In the genomic region with DNA sequence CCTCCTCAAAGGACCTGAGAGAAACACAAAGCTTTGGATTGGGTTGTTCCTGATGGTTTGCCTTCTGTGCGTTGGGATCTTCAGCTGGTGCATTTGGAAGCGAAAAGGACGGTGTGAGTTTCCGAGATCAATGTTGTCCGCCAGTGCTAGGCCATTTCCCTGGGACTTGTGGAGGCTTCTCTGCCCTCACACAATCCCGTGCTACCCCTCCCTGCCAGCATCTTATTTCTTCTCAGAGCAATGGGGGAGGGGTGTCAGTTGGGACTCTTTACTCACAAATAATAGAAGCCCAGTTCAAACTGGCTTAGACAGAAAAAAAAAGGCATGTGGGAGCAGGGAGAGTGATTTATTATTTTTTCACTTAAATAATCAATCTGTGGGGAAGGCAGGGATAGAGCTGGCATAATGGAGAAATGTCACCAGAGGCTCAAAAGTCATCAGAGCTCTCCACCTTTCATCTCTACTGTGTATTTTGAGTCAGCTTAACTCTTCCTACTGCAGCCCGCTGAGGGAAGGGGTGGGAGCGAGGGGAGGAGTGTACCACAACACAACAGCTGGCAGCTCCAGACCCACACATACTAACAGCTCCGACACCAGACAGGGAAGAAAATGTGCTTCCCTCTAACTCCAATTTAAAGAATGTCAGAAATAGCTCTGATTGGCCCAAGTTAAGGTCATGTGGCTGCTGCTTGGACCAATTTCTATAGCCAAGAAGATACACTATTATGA, we compare ENCODE assay signal across 26 cellular contexts. TPM values are rescaled to one million over a fixed set of nuclear protein-coding genes. Genes with fewer than 3 reads are reported as not detected.
A peak's percentile ranks its signal among the peaks of the same experiment; 100 is the strongest.
DNase-seq lines count a peak whose midpoint lies in the region; ATAC-seq, FAIRE-seq and TF ChIP-seq lines count a peak whose summit lies in the region.
"Had no signal": no experiment of that assay in that cellular context is flagged by ENCODE, and none has a peak within 500 bp of the region (broad histone marks: within the 10 kb centered on the region; RNA-seq: fewer than 3 reads in every experiment).

No MANE protein-coding gene starts in this region.

- TF ChIP-seq CTCF in HepG2 (CRISPR knock-in tag; IDR thresholded peaks at IDR 0.05) (no peak), right lobe of liver (IDR thresholded peaks at IDR 0.05) (no peak), WERI-Rb-1 (IDR thresholded peaks at IDR 0.05; ENCODE audit: low read depth, low read length) (no peak)

- in situ Hi-C loops in HepG2 (cut with HindIII; ENCODE audit: extremely low pct_ligation_motif_present, low pct_unique_long_range_greater_than_20kb), result no loop called here

- no peaks in the 10 kb centered on the region for H3K27me3 Mint-ChIP-seq in T-helper 17 cell
- H3K27me3 Mint-ChIP-seq in naive thymus-derived CD4-positive, alpha-beta T cell, result peaks cover 0 to 5% (median 0%) of the 10 kb centered on the region in 5 donors
- H3K27me3 Mint-ChIP-seq: stimulated activated memory B cell treated with anti-CD40 and anti-IgM and Interleukin-4, amounts not matched to agents 10 μg/mL and 1 μg/mL and 100 μg/mL, for 72 hours had no signal

- H3K9me3 ChIP-seq in HepG2 (ENCODE audit: low read length) (no peaks in the 10 kb centered on the region), right lobe of liver (no peaks in the 10 kb centered on the region), T-helper 17 cell (ENCODE audit: control insufficient read depth, low read length, poor library complexity, severe bottlenecking) (no peaks in the 10 kb centered on the region), WERI-Rb-1 (ENCODE audit: severe bottlenecking) (no peaks in the 10 kb centered on the region)
- H3K9me3 ChIP-seq in naive thymus-derived CD4-positive, alpha-beta T cell (ENCODE audit: control insufficient read depth in 2 of 3, low read length in 3 of 3), result no peaks in the 10 kb centered on the region
- H3K9me3 ChIP-seq: left ventricle myocardium inferior, upper lobe of left lung had no signal

- POLR2A ChIA-PET in HepG2 (lab: Yijun Ruan, JAX), result no interaction called here
- POLR2A ChIA-PET in naive thymus-derived CD4-positive, alpha-beta T cell (lab: Charles Lee), result interaction anchor here (0.6 to 1.4 kb wide), 3 partner anchors 9 to 19 kb away, joined by 3 to 6 read pairs (median 3); no protein-coding TSS in a partner anchor

- H3K27ac ChIP-seq in HepG2 (ENCODE audit: extremely low read length, insufficient read depth, low read length) (no peak overlapping the region), right lobe of liver (no peak overlapping the region), WERI-Rb-1 (no peak overlapping the region)
- H3K27ac ChIP-seq in naive thymus-derived CD4-positive, alpha-beta T cell (ENCODE audit: low read depth, low read length), result no peak overlapping the region
- H3K27ac ChIP-seq: left ventricle myocardium inferior, SK-N-MC, upper lobe of left lung had no signal

- no peaks in the 10 kb centered on the region for H3K79me2 ChIP-seq in HepG2 (ENCODE audit: insufficient read depth, low read length)

- H2AFZ ChIP-seq in HepG2 (ENCODE audit: low read length), result no peak overlapping the region

- CTCF ChIA-PET in HepG2 (lab: Yijun Ruan, JAX; ENCODE audit: low intra/inter-chr PET ratio, low total read pairs), result no interaction called here
- CTCF ChIA-PET in naive thymus-derived CD4-positive, alpha-beta T cell (lab: Charles Lee), result interaction anchor here (0.8 to 2.2 kb wide), 7 partner anchors 9 to 171 kb away, joined by 3 to 12 read pairs (median 4); a partner anchor contains a TSS

- H3K4me3 ChIP-seq in HepG2 (replicated peaks in 1 of 3; ENCODE audit: insufficient read depth in 1 of 3, low read depth in 2 of 3, low read length in 3 of 3) (no peak overlapping the region), right lobe of liver (no peak overlapping the region), WERI-Rb-1 (ENCODE audit: low read depth, low read length) (no peak overlapping the region)
- no peak overlapping the region for H3K4me3 ChIP-seq in naive thymus-derived CD4-positive, alpha-beta T cell (ENCODE audit: low read length)
- H3K4me3 ChIP-seq: left ventricle myocardium inferior, SK-N-MC, upper lobe of left lung had no signal

- peaks cover 2 to 3% of the 10 kb centered on the region in 2 experiments; a peak in 3 of 5 replicates for H3K27me3 ChIP-seq in HepG2 (ENCODE audit: control insufficient read depth in 1 of 2, insufficient read depth in 2 of 2, low read length in 2 of 2)
- no peaks in the 10 kb centered on the region for H3K27me3 ChIP-seq in right lobe of liver
- H3K27me3 ChIP-seq in naive thymus-derived CD4-positive, alpha-beta T cell (ENCODE audit: control insufficient read depth in 2 of 2, insufficient read depth in 2 of 2, low read length in 2 of 2), result no peaks in the 10 kb centered on the region
- H3K27me3 ChIP-seq in WERI-Rb-1 (ENCODE audit: insufficient read depth, low read depth, severe bottlenecking), result peaks cover 94% of the 10 kb centered on the region
- H3K27me3 ChIP-seq: upper lobe of left lung had no signal

- TF ChIP-seq EP300 in HepG2 (IDR thresholded peaks at IDR 0.05; ENCODE audit: low read depth in 2 of 2, low read length in 2 of 2) (no peak), HepG2 (CRISPR knock-in tag; IDR thresholded peaks at IDR 0.05; ENCODE audit: borderline replicate concordance) (no peak)

- H3K36me3 ChIP-seq in HepG2 (replicated peaks in 1 of 2; ENCODE audit: control insufficient read depth in 1 of 2, insufficient read depth in 2 of 2, low read length in 2 of 2), result no peaks in the 10 kb centered on the region
- no peaks in the 10 kb centered on the region for H3K36me3 ChIP-seq in right lobe of liver
- H3K36me3 ChIP-seq in naive thymus-derived CD4-positive, alpha-beta T cell (ENCODE audit: control insufficient read depth in 2 of 3, insufficient read depth in 3 of 3, low read length in 3 of 3), result peaks cover 22 to 90% (median 27%) of the 10 kb centered on the region in 3 experiments
- H3K36me3 ChIP-seq in WERI-Rb-1, result no peaks in the 10 kb centered on the region
- H3K36me3 ChIP-seq: left ventricle myocardium inferior, upper lobe of left lung had no signal

- H3K27ac Mint-ChIP-seq in T-helper 17 cell, result peak overlapping the region; percentile 70
- peak overlapping the region in 7 of 9 donors; percentile 41 to 82 (median 56) for H3K27ac Mint-ChIP-seq in naive thymus-derived CD4-positive, alpha-beta T cell
- H3K27ac Mint-ChIP-seq: nephron had no signal

- no peak overlapping the region for H3K9ac ChIP-seq in HepG2 (ENCODE audit: insufficient read depth, low read depth, low read length)

- H3K4me1 ChIP-seq in HepG2 (ENCODE audit: insufficient read depth, low read length) (no peaks in the 10 kb centered on the region), right lobe of liver (no peaks in the 10 kb centered on the region)
- no peaks in the 10 kb centered on the region for H3K4me1 ChIP-seq in naive thymus-derived CD4-positive, alpha-beta T cell (ENCODE audit: control insufficient read depth in 2 of 2, insufficient read depth in 2 of 2, low read length in 2 of 2)
- H3K4me1 ChIP-seq: left ventricle myocardium inferior, upper lobe of left lung had no signal

- ATAC-seq in HepG2, result peak; percentile 34; the same call in 1 of the 3 replicates
- ATAC-seq in right lobe of liver, result no peak
- ATAC-seq in T-helper 17 cell, result no peak
- ATAC-seq in naive thymus-derived CD4-positive, alpha-beta T cell, result no peak
- no peak for ATAC-seq in HG03378 (IDR thresholded peaks at IDR 0.05; ENCODE audit: unreplicated experiment)
- ATAC-seq: right cardiac atrium; stimulated activated memory B cell treated with anti-CD40 and anti-IgM and Interleukin-4, amounts not matched to agents 10 μg/mL and 1 μg/mL and 100 μg/mL, for 72 hours had no signal

- intact Hi-C loops in HepG2 (cut with micrococcal nuclease; ENCODE audit: unreplicated experiment) (no loop called here), right lobe of liver (cut with DNase I) (no loop called here)
- intact Hi-C loops in naive thymus-derived CD4-positive, alpha-beta T cell (cut with micrococcal nuclease), result no loop called here

- H3K4me3 Mint-ChIP-seq in T-helper 17 cell, result no peak overlapping the region
- H3K4me3 Mint-ChIP-seq in naive thymus-derived CD4-positive, alpha-beta T cell, result no peak overlapping the region
- H3K4me3 Mint-ChIP-seq: nephron; stimulated activated memory B cell treated with anti-CD40 and anti-IgM and Interleukin-4, amounts not matched to agents 10 μg/mL and 1 μg/mL and 100 μg/mL, for 72 hours had no signal

- H4K20me1 ChIP-seq in HepG2 (ENCODE audit: insufficient read depth, low read length), result no peaks in the 10 kb centered on the region

- no TSS peak for BruUV-seq in HepG2 (replicated peaks; lab: Mats Ljungman, UMichigan)

- H3K4me1 Mint-ChIP-seq in T-helper 17 cell, result peaks cover 15% of the 10 kb centered on the region
- peaks cover 2 to 35% (median 13%) of the 10 kb centered on the region in 7 donors for H3K4me1 Mint-ChIP-seq in naive thymus-derived CD4-positive, alpha-beta T cell

- H3K9me3 Mint-ChIP-seq in naive thymus-derived CD4-positive, alpha-beta T cell, result peaks cover 0 to 1% (median 0%) of the 10 kb centered on the region in 11 donors
- H3K9me3 Mint-ChIP-seq: nephron; stimulated activated memory B cell treated with anti-CD40 and anti-IgM and Interleukin-4, amounts not matched to agents 10 μg/mL and 1 μg/mL and 100 μg/mL, for 72 hours had no signal

- TF ChIP-seq POLR2A in HepG2 (IDR thresholded peaks at IDR 0.05; ENCODE audit: insufficient read depth in 1 of 2, low read depth in 2 of 2, low read length in 2 of 2) (no peak), right lobe of liver (IDR thresholded peaks at IDR 0.05) (no peak)

- no peak for FAIRE-seq in HepG2 (lab: Jason Lieb, UNC)

- H3K36me3 Mint-ChIP-seq in T-helper 17 cell (ENCODE audit: low read depth), result peaks cover 3% of the 10 kb centered on the region
- peaks cover 5 to 69% (median 37%) of the 10 kb centered on the region in 5 donors for H3K36me3 Mint-ChIP-seq in naive thymus-derived CD4-positive, alpha-beta T cell

- no peak for DNase-seq in HepG2 (ENCODE audit: low spot score)
- DNase-seq in right lobe of liver, result no peak
- no peak for DNase-seq in T-helper 17 cell
- DNase-seq in naive thymus-derived CD4-positive, alpha-beta T cell, result no peak
- DNase-seq in H4 (ENCODE audit: low spot score), result no peak
- DNase-seq in WERI-Rb-1, result no peak
- DNase-seq: activated CD4-positive, alpha-beta T cell treated with anti-CD3 and anti-CD28 coated beads for 48 hours; C1 segment of cervical spinal cord; Calu3; central memory CD4-positive, alpha-beta T cell; dermis blood vessel endothelial cell; left ventricle myocardium inferior; midbrain; NCI-H146; NCI-H446 treated with DMSO at 0.1 percent for 48 hours; posterior cingulate gyrus; right cardiac atrium; stimulated activated CD4-positive, alpha-beta T cell treated with anti-CD3 and anti-CD28 coated beads, Interleukin-4, amount 100 ng/mL, for 1 hour; substantia nigra; upper lobe of left lung had no signal

- no peak for TF ChIP-seq RAD21 in HepG2 (CRISPR knock-in tag; IDR thresholded peaks at IDR 0.05)

- 49% methylated on average over 9 of the region's 9 CpGs for WGBS in HepG2 (ENCODE audit: low lambda C conversion rate)
- 42% methylated on average over 5 of the region's 9 CpGs for WGBS in right lobe of liver (ENCODE audit: insufficient coverage, low coverage, low lambda C conversion rate, missing lambda C conversion rate)

- H3K4me2 ChIP-seq in HepG2 (ENCODE audit: low read depth, low read length), result no peak overlapping the region

RNA-seq across cellular contexts. Expression of a gene that starts 22.4 kb away (rescaled TPM):
- not detected in 2 replicates for total RNA-seq in HepG2 (2016; rRNA removed; fragmentation: Illumina TruSeq; extraction: Trizol)
- total RNA-seq in HepG2 (2016; cell fraction: cytosol; rRNA removed; fragmentation: Illumina TruSeq; extraction: Trizol; ENCODE audit: low read depth), result not detected in 2 replicates
- not detected in 2 replicates for total RNA-seq in HepG2 (2016; cell fraction: insoluble cytoplasmic fraction; rRNA removed; fragmentation: Illumina TruSeq; extraction: Trizol)
- not detected in 2 replicates for total RNA-seq in HepG2 (2016; cell fraction: membrane; rRNA removed; fragmentation: Illumina TruSeq; extraction: Trizol)
- total RNA-seq in HepG2 (2016; cell fraction: nucleus; rRNA removed; fragmentation: Illumina TruSeq; extraction: Trizol), result not detected in 2 replicates
- not detected in 2 replicates for polyA plus RNA-seq in HepG2 (2011; rRNA removed)
- polyA plus RNA-seq in HepG2 (2011; cell fraction: cytosol; rRNA removed), result not detected in 2 replicates
- not detected in 2 replicates for polyA plus RNA-seq in HepG2 (2011; cell fraction: nucleus; rRNA removed)
- not detected in 2 replicates for polyA plus RNA-seq in HepG2 (2012)
- polyA plus RNA-seq in HepG2 (2016; cell fraction: cytosol; fragmentation: Illumina TruSeq; extraction: Trizol; ENCODE audit: low read depth), result not detected in 2 replicates
- polyA plus RNA-seq in HepG2 (2016; cell fraction: insoluble cytoplasmic fraction; fragmentation: Illumina TruSeq; extraction: Trizol; ENCODE audit: low read depth), result not detected in 2 replicates
- not detected in 2 replicates for polyA plus RNA-seq in HepG2 (2016; cell fraction: membrane; fragmentation: Illumina TruSeq; extraction: Trizol; ENCODE audit: low read depth)
- not detected in 2 replicates for polyA plus RNA-seq in HepG2 (2016; cell fraction: nucleus; fragmentation: Illumina TruSeq; extraction: Trizol; ENCODE audit: insufficient read depth, low read depth)
- polyA minus RNA-seq in HepG2 (2011; rRNA and poly(A)+ RNA removed; ENCODE audit: low replicate concordance), result 0.07 TPM in 1 of 2 replicates, not detected in the other
- polyA minus RNA-seq in HepG2 (2011; cell fraction: cytosol; rRNA and poly(A)+ RNA removed), result not detected in 2 replicates
- not detected in 2 replicates for polyA minus RNA-seq in HepG2 (2011; cell fraction: nucleus; rRNA and poly(A)+ RNA removed)
- 1 to 10 TPM in 1 of 6 experiments, under 1 TPM in 4, not detected in 1; 0.11 to 1.3 (median 0.37) TPM for total RNA-seq in right lobe of liver
- 100 to 1,000 TPM in 1 of 2 donors, 10 to 100 TPM in 1; 96.6 to 124 TPM for total RNA-seq in T-helper 17 cell
- 100 to 1,000 TPM in 4 of 5 experiments, 1 to 10 TPM in 1; 5.6 to 141 (median 105) TPM for total RNA-seq in naive thymus-derived CD4-positive, alpha-beta T cell
- polyA plus RNA-seq in naive thymus-derived CD4-positive, alpha-beta T cell, result 100 to 1,000 TPM; 182 to 225 TPM
- total RNA-seq in H4 (2014; rRNA removed; shearing (Covaris generic)), result not detected in 2 replicates
- total RNA-seq: Calu3, dermis blood vessel endothelial cell, left ventricle myocardium inferior had no signal

RNA-seq across cellular contexts. Expression of a gene that starts 44.3 kb away (rescaled TPM):
- total RNA-seq in HepG2 (2016; rRNA removed; fragmentation: Illumina TruSeq; extraction: Trizol) (0.09 TPM in 1 of 2 replicates, not detected in the other), right lobe of liver (1 to 10 TPM in 4 of 6 experiments, under 1 TPM in 2; 0.88 to 2.0 (median 1.2) TPM), T-helper 17 cell (1 to 10 TPM in 1 of 2 donors, under 1 TPM in 1; 0.73 to 1.4 TPM)
- not detected in 2 replicates for total RNA-seq in HepG2 (2016; cell fraction: cytosol; rRNA removed; fragmentation: Illumina TruSeq; extraction: Trizol; ENCODE audit: low read depth)
- total RNA-seq in HepG2 (2016; cell fraction: insoluble cytoplasmic fraction; rRNA removed; fragmentation: Illumina TruSeq; extraction: Trizol), result 0.11 TPM in 1 of 2 replicates, not detected in the other
- total RNA-seq in HepG2 (2016; cell fraction: membrane; rRNA removed; fragmentation: Illumina TruSeq; extraction: Trizol), result 0.10 TPM in 1 of 2 replicates, not detected in the other
- total RNA-seq in HepG2 (2016; cell fraction: nucleus; rRNA removed; fragmentation: Illumina TruSeq; extraction: Trizol), result 0.28 TPM in 1 of 2 replicates, not detected in the other
- not detected in 2 replicates for polyA plus RNA-seq in HepG2 (2011; rRNA removed)
- polyA plus RNA-seq in HepG2 (2011; cell fraction: cytosol; rRNA removed), result 0.04 TPM in 1 of 2 replicates, not detected in the other
- polyA plus RNA-seq in HepG2 (2011; cell fraction: nucleus; rRNA removed), result not detected in 2 replicates
- not detected in 2 replicates for polyA plus RNA-seq in HepG2 (2012)
- not detected in 2 replicates for polyA plus RNA-seq in HepG2 (2016; cell fraction: cytosol; fragmentation: Illumina TruSeq; extraction: Trizol; ENCODE audit: low read depth)
- polyA plus RNA-seq in HepG2 (2016; cell fraction: insoluble cytoplasmic fraction; fragmentation: Illumina TruSeq; extraction: Trizol; ENCODE audit: low read depth), result not detected in 2 replicates
- 0.07 TPM in 2 replicates for polyA plus RNA-seq in HepG2 (2016; cell fraction: membrane; fragmentation: Illumina TruSeq; extraction: Trizol; ENCODE audit: low read depth)
- 0.19 TPM in 1 of 2 replicates, not detected in the other for polyA plus RNA-seq in HepG2 (2016; cell fraction: nucleus; fragmentation: Illumina TruSeq; extraction: Trizol; ENCODE audit: insufficient read depth, low read depth)
- not detected in 2 replicates for polyA minus RNA-seq in HepG2 (2011; rRNA and poly(A)+ RNA removed; ENCODE audit: low replicate concordance)
- polyA minus RNA-seq in HepG2 (2011; cell fraction: cytosol; rRNA and poly(A)+ RNA removed), result not detected in 2 replicates
- polyA minus RNA-seq in HepG2 (2011; cell fraction: nucleus; rRNA and poly(A)+ RNA removed), result not detected in 2 replicates
- 10 to 100 TPM in 1 of 5 experiments, 1 to 10 TPM in 1, under 1 TPM in 3; 0.27 to 33.6 (median 0.46) TPM for total RNA-seq in naive thymus-derived CD4-positive, alpha-beta T cell
- 1 to 10 TPM; 3.9 to 4.6 TPM for polyA plus RNA-seq in naive thymus-derived CD4-positive, alpha-beta T cell
- not detected in 2 replicates for total RNA-seq in H4 (2014; rRNA removed; shearing (Covaris generic))
- total RNA-seq: Calu3, Daoy, dermis blood vessel endothelial cell, OCI-LY7 had no signal
